ENCODE assay signal across 14 cellular contexts in genomic region chr20:3922983-3923339, GRCh38. TPM values are rescaled to one million over a fixed set of nuclear protein-coding genes. Genes with fewer than 3 reads are reported as not detected.
DNase-seq lines count a peak whose midpoint lies in the region; TF ChIP-seq lines count a peak whose summit lies in the region.
"Had no signal": no experiment of that assay in that cellular context is flagged by ENCODE, and none has a peak within 500 bp of the region (broad histone marks: within the 10 kb centered on the region; RNA-seq: fewer than 3 reads in every experiment).

No MANE protein-coding gene starts in this region.

- no peak overlapping the region for H3K4me3 Mint-ChIP-seq in T-helper 2 cell treated with Interferon-gamma antibody and Interleukin-4, amounts not matched to agents 5 μg/mL and 100 μg/mL, for 36 hours

- H3K79me2 ChIP-seq in osteoblast (ENCODE audit: insufficient read depth, low read length) = peaks cover 83% of the 10 kb centered on the region

- no peak overlapping the region for H3K4me2 ChIP-seq in osteoblast (ENCODE audit: insufficient read depth, low read length)
- H3K4me2 ChIP-seq: SK-N-SH had no signal

- H3K27me3 ChIP-seq in dorsolateral prefrontal cortex = no peaks in the 10 kb centered on the region
- no peaks in the 10 kb centered on the region for H3K27me3 ChIP-seq in osteoblast (ENCODE audit: insufficient read depth, low read length)
- H3K27me3 ChIP-seq: gastrocnemius medialis had no signal

- POLR2A ChIA-PET in RWPE1 (lab: Yijun Ruan, JAX; ENCODE audit: low non-redundant PET) = no interaction called here

- H3K4me3 ChIP-seq in dorsolateral prefrontal cortex (peak overlapping the region in 1 of 59 donors; percentile 10), osteoblast (ENCODE audit: insufficient read depth, low read length) (no peak overlapping the region)
- H3K4me3 ChIP-seq: gastrocnemius medialis had no signal

- peaks cover 53% of the 10 kb centered on the region for H3K36me3 Mint-ChIP-seq in T-helper 2 cell treated with Interferon-gamma antibody and Interleukin-4, amounts not matched to agents 5 μg/mL and 100 μg/mL, for 36 hours (ENCODE audit: low read depth)

- CTCF ChIA-PET in RWPE1 (lab: Yijun Ruan, JAX) = no interaction called here

- H3K9me3 ChIP-seq in osteoblast (ENCODE audit: low read depth, low read length) = no peaks in the 10 kb centered on the region
- H3K9me3 ChIP-seq: gastrocnemius medialis, SK-N-SH had no signal

- H3K36me3 ChIP-seq in osteoblast (ENCODE audit: insufficient read depth, low read length) = peaks cover 51% of the 10 kb centered on the region

- H3K27ac ChIP-seq in RWPE1 = peak overlapping the region; percentile 49
- H3K27ac ChIP-seq in dorsolateral prefrontal cortex = peak overlapping the region in 37 of 59 donors; percentile 2 to 66 (median 40)
- peak overlapping the region; percentile 5 for H3K27ac ChIP-seq in osteoblast (ENCODE audit: low read depth, low read length)
- H3K27ac ChIP-seq: 22Rv1, gastrocnemius medialis had no signal

- H2AFZ ChIP-seq in osteoblast (ENCODE audit: low read length) = no peak overlapping the region

- no peak for DNase-seq in T-helper 2 cell treated with Interferon-gamma antibody and Interleukin-4, amounts not matched to agents 5 μg/mL and 100 μg/mL, for 36 hours (ENCODE audit: low spot score)
- DNase-seq in T-helper 2 cell (no peak), RWPE1 (ENCODE audit: low spot score) (no peak), dorsolateral prefrontal cortex (no peak), osteoblast (ENCODE audit: insufficient read length, low spot score, missing footprints) (peak; percentile 1), NCI-H1092 (lab: John Stamatoyannopoulos, UW) (no peak), NCI-H146 (lab: John Stamatoyannopoulos, UW) (no peak)
- DNase-seq in activated effector memory CD4-positive, alpha-beta T cell treated with Interleukin-2 at 50 U/mL for 16 hours = no peak
- DNase-seq: central memory CD4-positive, alpha-beta T cell; gastrocnemius medialis; NCI-H187; retina; SK-N-SH had no signal

- no peaks in the 10 kb centered on the region for H3K27me3 Mint-ChIP-seq in T-helper 2 cell treated with Interferon-gamma antibody and Interleukin-4, amounts not matched to agents 5 μg/mL and 100 μg/mL, for 36 hours (ENCODE audit: low read depth)

- peaks cover 39% of the 10 kb centered on the region for H3K4me1 ChIP-seq in osteoblast (ENCODE audit: insufficient read depth, low read length)

- peaks cover 18% of the 10 kb centered on the region for H3K4me1 Mint-ChIP-seq in T-helper 2 cell treated with Interferon-gamma antibody and Interleukin-4, amounts not matched to agents 5 μg/mL and 100 μg/mL, for 36 hours (ENCODE audit: low read depth)

- no peak for TF ChIP-seq CTCF in RWPE1 (conservative IDR thresholded peaks at IDR 0.05; ENCODE audit: low read depth)
- no peak for TF ChIP-seq CTCF in dorsolateral prefrontal cortex (IDR thresholded peaks at IDR 0.05 in 54 of 56, conservative IDR thresholded peaks at IDR 0.05 in 2 of 56; ENCODE audit: low read depth in 1 of 56, partially characterized antibody in 56 of 56)
- no peak for TF ChIP-seq CTCF in osteoblast (IDR thresholded peaks at IDR 0.05; ENCODE audit: extremely low read depth, low read depth, low read length)

- H4K20me1 ChIP-seq in osteoblast (ENCODE audit: insufficient read depth, low read length) = peaks cover 50% of the 10 kb centered on the region

- peak overlapping the region; percentile 14 for H3K27ac Mint-ChIP-seq in T-helper 2 cell treated with Interferon-gamma antibody and Interleukin-4, amounts not matched to agents 5 μg/mL and 100 μg/mL, for 36 hours

- intact Hi-C loops in dorsolateral prefrontal cortex (cut with DNase I) = loop anchor here in 1 of 2 donors (10.0 kb wide), 1 partner anchor 92 kb away; the partner anchor contains the start of gene RNF24

- H3K9me3 Mint-ChIP-seq in T-helper 2 cell treated with Interferon-gamma antibody and Interleukin-4, amounts not matched to agents 5 μg/mL and 100 μg/mL, for 36 hours = no peaks in the 10 kb centered on the region

RNA-seq across cellular contexts. Expression of gene PANK2, which starts 33.8 kb away (rescaled TPM):
- total RNA-seq in dorsolateral prefrontal cortex (10 to 100 TPM; 41.7 to 82.4 (median 57.8) TPM), osteoblast (57.2 and 60.4 TPM in 2 replicates)
